22 cellular contexts compared by ENCODE assay signal in the genomic region with DNA sequence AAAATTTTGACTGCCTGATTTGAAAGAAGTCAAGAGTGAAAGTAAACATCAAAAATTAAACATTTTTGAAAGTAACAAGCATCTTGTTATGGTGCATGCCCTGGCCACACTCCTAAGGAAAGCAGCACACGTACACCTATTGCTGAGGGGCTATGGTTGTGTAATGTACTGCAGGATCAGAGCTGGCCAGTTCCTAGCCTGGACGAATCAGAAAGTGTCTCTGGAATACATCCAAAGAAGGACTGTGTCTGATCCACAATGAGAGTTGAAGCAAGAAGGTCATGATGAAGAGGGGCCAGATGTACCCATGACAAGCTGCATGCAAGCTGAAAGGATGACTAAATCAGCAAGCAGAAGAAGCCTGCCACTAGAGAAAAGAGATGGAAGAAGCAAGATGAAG.
"Had no signal": no experiment of that assay in that cellular context is flagged by ENCODE, and none has a peak within 500 bp of the region (broad histone marks: within the 10 kb centered on the region; RNA-seq: fewer than 3 reads in every experiment).

No MANE protein-coding gene starts in this region.

- H3K27ac ChIP-seq: body of pancreas, hepatocyte, left ventricle myocardium inferior, neural progenitor cell, thoracic aorta had no signal

- H3K27me3 ChIP-seq: body of pancreas, hepatocyte, neural progenitor cell had no signal

- ATAC-seq: activated CD4-positive, CD25-positive, alpha-beta regulatory T cell treated with anti-CD3 and anti-CD28 coated beads, Interleukin-2, amount 50 U/mL, for 24 hours; activated T-cell treated with anti-CD3 and anti-CD28 coated beads, Interleukin-2, amount 50 U/mL, for 72 hours; body of pancreas; naive thymus-derived CD8-positive, alpha-beta T cell had no signal

- H3K9me3 ChIP-seq: body of pancreas, thoracic aorta had no signal

- DNase-seq: activated CD4-positive, alpha-beta memory T cell treated with anti-CD3 and anti-CD28 coated beads, Interleukin-2, amount 10 ng/mL, durations not matched to agents 7 days and 5 days; activated CD4-positive, alpha-beta T cell treated with anti-CD3 and anti-CD28 coated beads, Interleukin-2, amount 10 ng/mL, durations not matched to agents 24 days and 14 days; activated effector memory CD4-positive, alpha-beta T cell treated with Interleukin-2 at 50 U/mL for 16 hours; activated naive CD4-positive, alpha-beta T cell treated with anti-CD3 and anti-CD28 coated beads for 36 hours; activated naive CD8-positive, alpha-beta T cell treated with anti-CD3 and anti-CD28 coated beads, Interleukin-2, amount 10 ng/mL, durations not matched to agents 7 days and 5 days; activated T-cell treated with anti-CD3 and anti-CD28 coated beads, Interleukin-2, amount 50 U/mL, for 72 hours; amygdala; body of pancreas; caudate nucleus; effector CD4-positive, alpha-beta T cell; erythroblast; glutamatergic neuron; immature natural killer cell; kidney glomerular epithelial cell; left ventricle myocardium inferior; naive thymus-derived CD8-positive, alpha-beta T cell; stimulated activated CD4-positive, alpha-beta T cell treated with anti-CD3 and anti-CD28 coated beads, Interleukin-4, amount 100 ng/mL, for 24 hours; stimulated activated naive CD4-positive, alpha-beta T cell treated with Interleukin-2 at 50 U/mL for 16 hours had no signal

- H3K4me3 ChIP-seq: body of pancreas, hepatocyte, left ventricle myocardium inferior, neural progenitor cell, thoracic aorta had no signal

- H3K4me1 ChIP-seq: body of pancreas, left ventricle myocardium inferior, neural progenitor cell had no signal

- H3K36me3 ChIP-seq: left ventricle myocardium inferior, neural progenitor cell, thoracic aorta had no signal
